ENCODE assay signal across 13 cellular contexts in the genomic region with DNA sequence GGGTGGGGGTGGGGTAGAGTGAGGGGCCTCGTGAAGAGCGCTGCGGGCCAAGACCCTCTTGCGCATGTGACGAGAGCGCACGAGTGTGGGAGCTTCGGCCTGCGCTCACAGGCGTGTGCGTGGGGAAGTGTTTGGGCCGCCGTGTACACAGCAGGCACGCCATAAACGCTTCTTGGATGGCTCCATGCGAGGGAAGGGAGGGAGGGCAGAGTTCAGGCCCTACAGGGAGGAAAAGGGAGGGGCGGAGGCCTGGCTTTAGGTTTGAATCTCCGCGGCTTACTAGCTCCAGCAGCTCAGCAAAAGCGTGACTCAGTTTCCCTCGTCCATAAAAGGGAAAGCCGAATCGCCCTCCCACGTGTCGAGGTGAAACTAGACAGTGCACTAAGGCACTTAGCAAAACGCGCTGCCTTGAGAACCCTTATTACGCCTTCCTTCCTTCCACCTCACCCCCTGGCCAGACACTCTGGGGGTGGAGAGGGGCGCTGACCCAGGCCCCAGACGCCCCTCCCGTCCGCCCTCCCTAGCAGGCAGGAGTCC. TPM values are rescaled to one million over a fixed set of nuclear protein-coding genes. Genes with fewer than 3 reads are reported as not detected.
DNase-seq lines count a peak whose midpoint lies in the region; ATAC-seq and TF ChIP-seq lines count a peak whose summit lies in the region.
"Had no signal": no experiment of that assay in that cellular context is flagged by ENCODE, and none has a peak within 500 bp of the region (broad histone marks: within the 10 kb centered on the region; RNA-seq: fewer than 3 reads in every experiment).

No MANE protein-coding gene starts in this region.

- no TSS peak for BruUV-seq in OCI-LY7 (replicated peaks; lab: Mats Ljungman, UMichigan)

- TF ChIP-seq POLR2A in ovary (IDR thresholded peaks at IDR 0.05), result no peak

- no peak for TF ChIP-seq EP300 in ovary (IDR thresholded peaks at IDR 0.05)

- POLR2A ChIA-PET in OCI-LY7 (lab: Charles Lee), result interaction anchor here (0.6 to 1.1 kb wide), 3 partner anchors 64 to 127 kb away, joined by 3 to 4 read pairs (median 4); no protein-coding TSS in a partner anchor

- H3K4me2 ChIP-seq in OCI-LY7 (ENCODE audit: low read length), result peak overlapping the region; percentile 40

- H3K79me2 ChIP-seq in OCI-LY7 (ENCODE audit: insufficient read depth, low read depth, low read length), result no peaks in the 10 kb centered on the region

- CTCF ChIA-PET in OCI-LY7 (lab: Charles Lee; ENCODE audit: unreplicated experiment), result interaction anchor here (0.6 kb wide), 1 partner anchor 252 kb away, joined by 3 read pairs; a partner anchor contains a TSS

- intact Hi-C loops in OCI-LY7 (cut with micrococcal nuclease; ENCODE audit: unreplicated experiment), result no loop called here
- intact Hi-C loops in ovary (cut with DNase I), result no loop called here

- peak overlapping the region; percentile 47; the same call in 1 of the 2 replicates for H2AFZ ChIP-seq in OCI-LY7 (ENCODE audit: low read length)

- 2 to 4% (median 4%) methylated on average over 32 of the region's 32 CpGs for WGBS in ovary, 3 donors

- no peak for ATAC-seq in HG02981 (IDR thresholded peaks at IDR 0.05; ENCODE audit: unreplicated experiment)

- H3K36me3 ChIP-seq in OCI-LY7 (ENCODE audit: insufficient read depth, low read length), result no peaks in the 10 kb centered on the region
- no peaks in the 10 kb centered on the region for H3K36me3 ChIP-seq in ovary

- DNase-seq in AG10803 (ENCODE audit: low read depth), result no peak
- DNase-seq in OCI-LY7 (ENCODE audit: low spot score), result no peak
- no peak for DNase-seq in fibroblast of pulmonary artery (ENCODE audit: low read depth)
- DNase-seq in ovary, result no peak
- DNase-seq in HPDE6-E6E7 (ENCODE audit: extremely low spot score), result no peak
- DNase-seq in effector CD4-positive, alpha-beta T cell, result no peak
- DNase-seq in NCI-H524 treated with DMSO at 0.1 percent for 48 hours (lab: John Stamatoyannopoulos, UW), result no peak
- DNase-seq: DND-41; NCI-H526 treated with DMSO at 0.1 percent for 48 hours; occipital lobe; stimulated activated naive CD4-positive, alpha-beta T cell treated with Interleukin-2 at 50 U/mL for 16 hours had no signal

- no peaks in the 10 kb centered on the region for H3K27me3 ChIP-seq in ovary

- TF ChIP-seq CTCF in AG10803 (conservative IDR thresholded peaks at IDR 0.05; ENCODE audit: low read length) (no peak), OCI-LY7 (conservative IDR thresholded peaks at IDR 0.05; ENCODE audit: low read length) (no peak), fibroblast of pulmonary artery (IDR thresholded peaks at IDR 0.05; ENCODE audit: low read length, missing control alignments) (no peak), ovary (IDR thresholded peaks at IDR 0.05) (no peak)

- H3K4me1 ChIP-seq in OCI-LY7 (ENCODE audit: insufficient read depth, low read length, poor library complexity, severe bottlenecking), result peaks cover 77% of the 10 kb centered on the region
- H3K4me1 ChIP-seq in ovary (ENCODE audit: insufficient read depth), result peaks cover 9% of the 10 kb centered on the region

- H3K27ac ChIP-seq in OCI-LY7 (ENCODE audit: low read depth, low read length, poor library complexity, severe bottlenecking) (no peak overlapping the region), ovary (no peak overlapping the region)
- H3K27ac ChIP-seq: epithelial cell of prostate had no signal

- H3K9me3 ChIP-seq in OCI-LY7 (ENCODE audit: low read length) (peaks cover 19% of the 10 kb centered on the region; the same call in 1 of the 2 replicates), ovary (no peaks in the 10 kb centered on the region)

- H3K4me3 ChIP-seq in AG10803 (ENCODE audit: low read length), result peak overlapping the region; percentile 34
- H3K4me3 ChIP-seq in OCI-LY7 (ENCODE audit: low read depth, low read length, poor library complexity, severe bottlenecking), result peak overlapping the region; percentile 37
- H3K4me3 ChIP-seq in fibroblast of pulmonary artery (replicated peaks; ENCODE audit: low read depth, low read length), result peak overlapping the region; percentile 12
- H3K4me3 ChIP-seq in ovary, result peak overlapping the region; percentile 37

- no peaks in the 10 kb centered on the region for H4K20me1 ChIP-seq in OCI-LY7 (ENCODE audit: insufficient read depth, low read length)

- no peaks in the 10 kb centered on the region for H3K9me2 ChIP-seq in OCI-LY7 (ENCODE audit: insufficient read depth, low read length)

RNA-seq across cellular contexts. Expression of a gene that starts 12.5 kb away (rescaled TPM):
- total RNA-seq in OCI-LY7 (2014; rRNA removed; shearing (Covaris generic)), result 98.4 and 102 TPM in 2 replicates
- total RNA-seq in OCI-LY7 (2022), result 36.5 and 40.5 TPM in 2 replicates
- total RNA-seq in ovary, result 100 to 1,000 TPM in 2 of 7 donors, 10 to 100 TPM in 5; 47.0 to 414 (median 73.9) TPM
- 100 to 1,000 TPM in 1 of 2 donors, 10 to 100 TPM in 1; 17.8 to 120 TPM for polyA plus RNA-seq in ovary

RNA-seq across cellular contexts. Expression of a gene that starts 31.7 kb away (rescaled TPM):
- total RNA-seq in OCI-LY7 (2014; rRNA removed; shearing (Covaris generic)), result 141 and 150 TPM in 2 replicates
- 113 and 117 TPM in 2 replicates for total RNA-seq in OCI-LY7 (2022)
- total RNA-seq in ovary, result 10 to 100 TPM in 6 of 7 donors, 1 to 10 TPM in 1; 8.0 to 40.9 (median 25.6) TPM
- 10 to 100 TPM; 15.3 to 17.4 TPM for polyA plus RNA-seq in ovary
